Comparison of ENCODE assay signal across 10 cellular contexts in the genomic region with DNA sequence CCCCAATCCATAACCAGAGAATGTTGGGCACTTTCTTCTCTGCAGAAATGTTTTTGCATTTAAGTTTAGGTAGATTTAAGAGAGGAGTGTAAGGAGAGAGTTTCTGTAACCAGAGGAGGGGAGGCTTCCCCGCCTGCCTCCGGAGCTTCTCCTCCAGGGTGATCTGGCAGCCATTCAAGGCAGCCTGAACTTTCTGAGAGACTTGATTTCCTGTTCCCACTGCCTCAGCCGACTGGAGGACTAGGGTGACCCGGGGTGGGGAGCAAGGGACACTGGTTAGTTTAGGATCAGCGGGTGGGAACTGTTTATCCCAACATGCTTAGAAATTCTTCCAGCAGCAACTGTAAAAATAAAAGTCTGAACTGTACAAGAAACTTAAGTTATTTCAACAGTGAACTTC. TPM values are rescaled to one million over a fixed set of nuclear protein-coding genes. Genes with fewer than 3 reads are reported as not detected.
A peak's percentile ranks its signal among the peaks of the same experiment; 100 is the strongest.
DNase-seq lines count a peak whose midpoint lies in the region; ATAC-seq, FAIRE-seq and TF ChIP-seq lines count a peak whose summit lies in the region.
"Had no signal": no experiment of that assay in that cellular context is flagged by ENCODE, and none has a peak within 500 bp of the region (broad histone marks: within the 10 kb centered on the region; RNA-seq: fewer than 3 reads in every experiment).

No MANE protein-coding gene starts in this region.

- H3K4me1 ChIP-seq in K562 (replicated peaks in 1 of 2; ENCODE audit: control insufficient read depth in 2 of 2, insufficient read depth in 2 of 2, low read length in 2 of 2) = peaks cover 0 to 9% of the 10 kb centered on the region in 2 experiments; a peak in 4 of 5 replicates
- peaks cover 15 to 16% of the 10 kb centered on the region in 2 donors for H3K4me1 ChIP-seq in left lung
- peaks cover 0 to 30% (median 10%) of the 10 kb centered on the region in 4 donors for H3K4me1 ChIP-seq in transverse colon

- H2AFZ ChIP-seq in K562 (ENCODE audit: low read depth, low read length) = peak overlapping the region; percentile 76

- in situ Hi-C loops in K562 (cut with MboI) (no loop called here), transverse colon (cut with MboI; ENCODE audit: low pct_ligation_motif_present in 1 of 4, low pct_unique_long_range_greater_than_20kb in 1 of 4, low sequenced_read_pairs in 3 of 4) (no loop called here)

- TF ChIP-seq EP300 in K562 (IDR thresholded peaks at IDR 0.05; ENCODE audit: low read length) (no peak), transverse colon (IDR thresholded peaks at IDR 0.05; ENCODE audit: low read depth) (no peak)

- H3K27me3 ChIP-seq in K562 (ENCODE audit: control insufficient read depth in 2 of 2, insufficient read depth in 2 of 2, low read length in 2 of 2) (no peaks in the 10 kb centered on the region), left lung (no peaks in the 10 kb centered on the region), transverse colon (no peaks in the 10 kb centered on the region)

- H3K27me3 Mint-ChIP-seq in activated T-cell treated with anti-CD3 and anti-CD28 coated beads, Interleukin-2, amount 50 U/mL, for 72 hours (ENCODE audit: low read depth) = peaks cover 55% of the 10 kb centered on the region

- CTCF ChIA-PET in K562 (lab: Yijun Ruan, JAX; ENCODE audit: low intra/inter-chr PET ratio) = no interaction called here

- no peaks in the 10 kb centered on the region for H3K9me1 ChIP-seq in K562 (ENCODE audit: control insufficient read depth, insufficient read depth, low read length)

- H3K79me2 ChIP-seq in K562 (ENCODE audit: control insufficient read depth, insufficient read depth, low read length) = no peaks in the 10 kb centered on the region

- H3K4me3 ChIP-seq in K562 (no peak overlapping the region), left lung (no peak overlapping the region), transverse colon (no peak overlapping the region)

- no peaks in the 10 kb centered on the region for H3K36me3 ChIP-seq in K562 (ENCODE audit: control insufficient read depth, insufficient read depth, low read length)
- H3K36me3 ChIP-seq in left lung = no peaks in the 10 kb centered on the region
- H3K36me3 ChIP-seq in transverse colon = no peaks in the 10 kb centered on the region

- no peak for DNase-seq in activated T-cell treated with anti-CD3 and anti-CD28 coated beads, Interleukin-2, amount 50 U/mL, for 72 hours
- no peak for DNase-seq in activated T-cell treated with anti-CD3 and anti-CD28 coated beads, Interleukin-2, amount 50 U/mL, for 1 hour
- DNase-seq in K562 (ENCODE audit: extremely low read depth in 1 of 4, low spot score in 3 of 4) = peak in 1 of 4 experiments; percentile 37
- peak in 1 of 2 donors; percentile 47 for DNase-seq in left lung
- peak; percentile 53 for DNase-seq in transverse colon
- DNase-seq in omental fat pad (ENCODE audit: low spot score) = no peak
- DNase-seq: NCI-H1694 had no signal

- intact Hi-C loops in K562 (cut with micrococcal nuclease) (no loop called here), left lung (cut with DNase I) (no loop called here), transverse colon (cut with DNase I; ENCODE audit: low total_unique reads) (no loop called here)

- H3K4me2 ChIP-seq in K562 (ENCODE audit: insufficient read depth, low read length) = no peak overlapping the region

- peaks cover 0 to 3% of the 10 kb centered on the region in 2 donors for H3K36me3 Mint-ChIP-seq in activated T-cell treated with anti-CD3 and anti-CD28 coated beads, Interleukin-2, amount 50 U/mL, for 72 hours (ENCODE audit: insufficient read depth in 2 of 2)

- H3K4me3 Mint-ChIP-seq in activated T-cell treated with anti-CD3 and anti-CD28 coated beads, Interleukin-2, amount 50 U/mL, for 72 hours = peak overlapping the region; percentile 16 to 77

- no peak for TF ChIP-seq CTCF in K562 (IDR thresholded peaks at IDR 0.05 in 2 of 3, conservative IDR thresholded peaks at IDR 0.05 in 1 of 3; ENCODE audit: insufficient read depth in 2 of 3, low read depth in 1 of 3, low read length in 3 of 3)
- TF ChIP-seq CTCF in left lung (IDR thresholded peaks at IDR 0.05) = no peak
- no peak for TF ChIP-seq CTCF in transverse colon (IDR thresholded peaks at IDR 0.05)
- no peak for TF ChIP-seq CTCF in omental fat pad (IDR thresholded peaks at IDR 0.05)

- TF ChIP-seq RAD21 in K562 (CRISPR knock-in tag; conservative IDR thresholded peaks at IDR 0.05 in 1 of 2, IDR thresholded peaks at IDR 0.05 in 1 of 2) = no peak

- TF ChIP-seq POLR2A in K562 (conservative IDR thresholded peaks at IDR 0.05) (no peak), transverse colon (IDR thresholded peaks at IDR 0.05) (no peak)

- no peak overlapping the region for H3K9ac ChIP-seq in K562 (ENCODE audit: insufficient read depth in 1 of 2, low read depth in 2 of 2, low read length in 2 of 2)

- peak; percentile 49 for FAIRE-seq in K562 (lab: Jason Lieb, UNC)

- whole genome bisulfite sequencing in K562 (ENCODE audit: insufficient coverage, low coverage, missing lambda C conversion rate) = 0% methylated on average over 5 of the region's 5 CpGs
- WGBS in transverse colon (ENCODE audit: low coverage in 1 of 2), 2 donors = 15% methylated on average over 5 of the region's 5 CpGs; no CpG with 5 or more reads in 1 of the 2 donors

- H4K20me1 ChIP-seq in K562 (replicated peaks; ENCODE audit: control insufficient read depth, insufficient read depth, low read length) = no peaks in the 10 kb centered on the region

- POLR2A ChIA-PET in K562 (lab: Yijun Ruan, JAX) = interaction anchor here (0.9 kb wide), 1 partner anchor 11 kb away, joined by 4 read pairs; no protein-coding TSS in a partner anchor

- H3K27ac Mint-ChIP-seq in activated T-cell treated with anti-CD3 and anti-CD28 coated beads, Interleukin-2, amount 50 U/mL, for 72 hours = peak overlapping the region; percentile 90

- no peak for ATAC-seq in activated T-cell treated with anti-CD3 and anti-CD28 coated beads, Interleukin-2, amount 50 U/mL, for 72 hours (replicated peaks in 1 of 2)
- peak; percentile 68 for ATAC-seq in K562
- ATAC-seq in left lung = peak; percentile 68
- ATAC-seq in omental fat pad (ENCODE audit: low FRiP score) = no peak
- no peak for ATAC-seq in HG03108 (IDR thresholded peaks at IDR 0.05; ENCODE audit: unreplicated experiment)
- no peak for ATAC-seq in GM21447 (IDR thresholded peaks at IDR 0.05; ENCODE audit: unreplicated experiment)

- peaks cover 0 to 2% of the 10 kb centered on the region in 2 donors for H3K9me3 Mint-ChIP-seq in activated T-cell treated with anti-CD3 and anti-CD28 coated beads, Interleukin-2, amount 50 U/mL, for 72 hours

- H3K9me3 ChIP-seq in K562 (replicated peaks; ENCODE audit: control insufficient read depth, insufficient read depth, low read depth, low read length) (no peaks in the 10 kb centered on the region), left lung (no peaks in the 10 kb centered on the region), transverse colon (no peaks in the 10 kb centered on the region)

- no TSS peak for BruUV-seq in K562 (replicated peaks; lab: Mats Ljungman, UMichigan)

- H3K4me1 Mint-ChIP-seq in activated T-cell treated with anti-CD3 and anti-CD28 coated beads, Interleukin-2, amount 50 U/mL, for 72 hours (ENCODE audit: low read depth) = peaks cover 62% of the 10 kb centered on the region

- H3K27ac ChIP-seq in K562 (ENCODE audit: extremely low read depth, low read depth, low read length) = no peak overlapping the region
- peak overlapping the region; percentile 46 to 62 for H3K27ac ChIP-seq in left lung
- peak overlapping the region; percentile 67 to 82 (median 76) for H3K27ac ChIP-seq in transverse colon

RNA-seq across cellular contexts. Expression of a gene that starts 15.1 kb away (rescaled TPM):
- total RNA-seq in activated T-cell treated with anti-CD3 and anti-CD28 coated beads, Interleukin-2, amount 50 U/mL, for 72 hours = under 1 TPM in 1 of 2 donors, not detected in 1; 0.09 TPM
- total RNA-seq in K562 (2011; cell fraction: chromatin; rRNA removed; ENCODE audit: low replicate concordance) = not detected in 2 replicates
- not detected in 2 replicates for total RNA-seq in K562 (2011; cell fraction: nucleolus; rRNA removed)
- not detected in 2 replicates for total RNA-seq in K562 (2011; cell fraction: nucleoplasm; rRNA removed)
- total RNA-seq in K562 (2014; rRNA removed) (not detected in 2 replicates), K562 (2014; rRNA removed; fragmentation: Illumina TruSeq; extraction: Trizol) (not detected in 2 replicates), K562 (2015; rRNA removed; fragmentation: Illumina TruSeq; extraction: Trizol) (not detected in 2 replicates), K562 (2021) (not detected in 2 replicates), left lung (not detected), transverse colon (under 1 TPM in 2 of 4 donors, not detected in 2; 0.14 to 0.64 TPM), omental fat pad (not detected)
- polyA plus RNA-seq in K562 (2011; rRNA removed) (not detected in 2 replicates), K562 (2014; fragmentation: Illumina TruSeq; extraction: Trizol) (not detected in 2 replicates), K562 (2014; fragmentation: Nextera tagmentation; extraction: Ambion mirVana) (not detected), K562 (2014; rRNA removed) (not detected in 2 replicates)
- not detected in 2 replicates for polyA plus RNA-seq in K562 (2011; cell fraction: cytosol; rRNA removed)
- not detected in 2 replicates for polyA plus RNA-seq in K562 (2011; cell fraction: nucleus; rRNA removed)
- not detected in 2 replicates for polyA plus RNA-seq in K562 (2012)
- polyA minus RNA-seq in K562 (2011; rRNA and poly(A)+ RNA removed) = not detected in 2 replicates
- polyA minus RNA-seq in K562 (2011; cell fraction: cytosol; rRNA and poly(A)+ RNA removed) = not detected in 2 replicates
- not detected in 2 replicates for polyA minus RNA-seq in K562 (2011; cell fraction: nucleus; rRNA and poly(A)+ RNA removed)
- total RNA-seq: glomerular endothelial cell had no signal

RNA-seq across cellular contexts. Expression of a gene that starts 54.4 kb away (rescaled TPM):
- 1,000 to 10,000 TPM; 4,011 to 4,477 TPM for total RNA-seq in activated T-cell treated with anti-CD3 and anti-CD28 coated beads, Interleukin-2, amount 50 U/mL, for 72 hours
- total RNA-seq in K562 (2011; cell fraction: chromatin; rRNA removed; ENCODE audit: low replicate concordance) = 101 and 112 TPM in 2 replicates
- total RNA-seq in K562 (2011; cell fraction: nucleolus; rRNA removed) = 168 and 187 TPM in 2 replicates
- total RNA-seq in K562 (2011; cell fraction: nucleoplasm; rRNA removed) = 227 and 306 TPM in 2 replicates
- total RNA-seq in K562 (2014; rRNA removed) (1,035 and 1,094 TPM in 2 replicates), K562 (2014; rRNA removed; fragmentation: Illumina TruSeq; extraction: Trizol) (1,529 and 1,745 TPM in 2 replicates), K562 (2015; rRNA removed; fragmentation: Illumina TruSeq; extraction: Trizol) (1,145 and 1,178 TPM in 2 replicates), K562 (2021) (1,266 and 1,292 TPM in 2 replicates), left lung (1,000 to 10,000 TPM; 4,574 to 4,791 TPM), transverse colon (1,000 to 10,000 TPM in 3 of 4 donors, 100 to 1,000 TPM in 1; 680 to 4,578 (median 2,996) TPM), omental fat pad (1,000 to 10,000 TPM; 3,948 to 5,890 (median 5,138) TPM)
- polyA plus RNA-seq in K562 (2011; rRNA removed) (1,337 and 1,853 TPM in 2 replicates), K562 (2014; fragmentation: Illumina TruSeq; extraction: Trizol) (1,680 and 2,424 TPM in 2 replicates), K562 (2014; fragmentation: Nextera tagmentation; extraction: Ambion mirVana) (1,000 to 10,000 TPM; 1,688 to 2,035 TPM), K562 (2014; rRNA removed) (1,576 and 1,785 TPM in 2 replicates)
- polyA plus RNA-seq in K562 (2011; cell fraction: cytosol; rRNA removed) = 358 and 852 TPM in 2 replicates
- polyA plus RNA-seq in K562 (2011; cell fraction: nucleus; rRNA removed) = 404 and 705 TPM in 2 replicates
- polyA plus RNA-seq in K562 (2012) = 2,539 and 2,674 TPM in 2 replicates
- polyA minus RNA-seq in K562 (2011; rRNA and poly(A)+ RNA removed) = 876 and 1,337 TPM in 2 replicates
- 265 and 346 TPM in 2 replicates for polyA minus RNA-seq in K562 (2011; cell fraction: cytosol; rRNA and poly(A)+ RNA removed)
- 112 and 295 TPM in 2 replicates for polyA minus RNA-seq in K562 (2011; cell fraction: nucleus; rRNA and poly(A)+ RNA removed)

Comparison
In these comparisons a context has a peak if more than half of its experiments do, and no peak if none do; other contexts are left out.
1. ATAC-seq: peak in K562 (single experiment) and left lung (single experiment); none in activated T-cell treated with anti-CD3 and anti-CD28 coated beads, Interleukin-2, amount 50 U/mL, for 72 hours (0 of 2), omental fat pad (single experiment), HG03108 (single experiment) and GM21447 (single experiment).